Comparison of ENCODE assay signal across 21 cellular contexts in the genomic region with DNA sequence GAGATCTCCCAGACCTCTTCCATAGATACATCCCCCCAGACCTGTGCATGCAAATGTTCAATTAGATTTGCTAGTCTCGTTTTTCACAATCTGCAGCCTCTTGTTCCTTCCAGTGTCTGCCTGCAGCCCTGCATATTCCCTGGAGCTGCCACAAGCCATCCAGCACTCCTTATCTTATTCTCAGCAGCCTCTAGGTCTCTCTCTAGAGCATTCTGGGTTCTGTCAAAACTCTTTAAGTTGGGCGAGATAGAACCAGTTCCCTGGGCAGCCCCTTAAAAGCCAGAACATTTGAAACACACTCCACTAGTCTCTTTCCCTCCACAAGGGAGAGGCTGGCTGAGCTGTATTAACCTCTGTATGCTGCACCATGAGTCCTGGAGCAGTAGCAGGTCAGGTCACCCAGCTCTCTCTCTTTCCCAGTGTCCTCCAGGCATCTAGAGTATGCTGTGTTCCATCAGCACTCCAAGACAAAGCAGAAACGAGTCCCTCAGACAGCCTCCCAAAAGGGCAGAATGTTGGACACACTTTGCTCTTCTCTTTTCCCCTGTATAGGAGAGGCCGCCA. TPM values are rescaled to one million over a fixed set of nuclear protein-coding genes. Genes with fewer than 3 reads are reported as not detected.
DNase-seq lines count a peak whose midpoint lies in the region; FAIRE-seq and TF ChIP-seq lines count a peak whose summit lies in the region.
"Had no signal": no experiment of that assay in that cellular context is flagged by ENCODE, and none has a peak within 500 bp of the region (broad histone marks: within the 10 kb centered on the region; RNA-seq: fewer than 3 reads in every experiment).

No MANE protein-coding gene starts in this region.

- 87% methylated on average over 4 of the region's 4 CpGs; no CpG with 5 or more reads in 1 of the 2 experiments for WGBS in H1 (ENCODE audit: extremely low coverage in 1 of 2, insufficient coverage in 1 of 2, insufficient read length in 1 of 2, insufficient replicate concordance in 2 of 2, low coverage in 1 of 2, low lambda C conversion rate in 2 of 2, missing lambda C conversion rate in 1 of 2), 2 experiments
- no CpG with 5 or more reads among the region's 4 CpGs for WGBS in trophoblast cell (ENCODE audit: extremely low coverage, insufficient coverage, insufficient read length)

- CTCF ChIA-PET in activated naive CD4-positive, alpha-beta T cell treated with anti-CD3 and anti-CD28 coated beads, Interleukin-2, amount 10 ng/mL, durations not matched to agents 7 days and 5 days (lab: Charles Lee): no interaction called here
- CTCF ChIA-PET in activated naive CD4-positive, alpha-beta T cell treated with anti-CD3 and anti-CD28 coated beads for 36 hours (lab: Charles Lee): no interaction called here
- CTCF ChIA-PET in H1 (lab: Charles Lee; ENCODE audit: partially characterized antibody): interaction anchor here (0.5 to 1.3 kb wide), 2 partner anchors 20 to 190 kb away, joined by 3 to 4 read pairs; no protein-coding TSS in a partner anchor

- H4K91ac ChIP-seq in H1 (replicated peaks; ENCODE audit: insufficient read length, low read length) (no peak overlapping the region), trophoblast cell (ENCODE audit: low read depth, low read length) (peak overlapping the region; percentile 88)

- H3K36me3 ChIP-seq in H1 (ENCODE audit: control insufficient read depth in 2 of 4, insufficient read depth in 4 of 4, low read length in 3 of 4) (peaks cover 0 to 10% (median 1%) of the 10 kb centered on the region in 4 experiments; a peak in 5 of 8 replicates), trophoblast cell (ENCODE audit: control insufficient read depth in 1 of 2, insufficient read depth in 2 of 2, low read length in 2 of 2) (peaks cover 7 to 18% of the 10 kb centered on the region in 2 experiments)

- H4K12ac ChIP-seq in trophoblast cell (ENCODE audit: low read depth, low read length): no peak overlapping the region

- H2BK12ac ChIP-seq in H1 (ENCODE audit: low read depth, low read length) (no peak overlapping the region), trophoblast cell (ENCODE audit: low read length) (no peak overlapping the region)

- H3K4ac ChIP-seq in H1 (replicated peaks; ENCODE audit: insufficient read length, low read depth, low read length): no peak overlapping the region
- H3K4ac ChIP-seq in trophoblast cell (ENCODE audit: low read depth, low read length): no peak overlapping the region

- TF ChIP-seq RAD21 in H1 (IDR thresholded peaks at IDR 0.05 in 1 of 2, conservative IDR thresholded peaks at IDR 0.05 in 1 of 2; ENCODE audit: low read depth in 2 of 2, low read length in 2 of 2): no peak

- H3K23ac ChIP-seq in H1 (ENCODE audit: insufficient read length) (no peak overlapping the region), trophoblast cell (ENCODE audit: low read length) (no peak overlapping the region)

- H3K9me3 Mint-ChIP-seq in activated naive CD4-positive, alpha-beta T cell treated with anti-CD3 and anti-CD28 coated beads, Interleukin-2, amount 10 ng/mL, durations not matched to agents 7 days and 5 days: peaks cover 2% of the 10 kb centered on the region
- peaks cover 15% of the 10 kb centered on the region for H3K9me3 Mint-ChIP-seq in activated naive CD4-positive, alpha-beta T cell treated with anti-CD3 and anti-CD28 coated beads for 36 hours
- H3K9me3 Mint-ChIP-seq: HFFc6 had no signal

- H3K14ac ChIP-seq in H1 (ENCODE audit: insufficient read length) (no peak overlapping the region), trophoblast cell (ENCODE audit: low read length) (no peak overlapping the region)

- intact Hi-C loops in activated naive CD4-positive, alpha-beta T cell treated with anti-CD3 and anti-CD28 coated beads for 36 hours (cut with micrococcal nuclease): no loop called here

- no peaks in the 10 kb centered on the region for H3K9me3 ChIP-seq in H1 (ENCODE audit: insufficient read depth in 2 of 2, low read depth in 1 of 2, low read length in 1 of 2)
- H3K9me3 ChIP-seq in trophoblast cell (ENCODE audit: insufficient read depth, low read depth, low read length): peaks cover 1% of the 10 kb centered on the region
- H3K9me3 ChIP-seq: A549, Caco-2 had no signal

- no peak for DNase-seq in activated naive CD4-positive, alpha-beta T cell treated with anti-CD3 and anti-CD28 coated beads, Interleukin-2, amount 10 ng/mL, durations not matched to agents 7 days and 5 days
- no peak for DNase-seq in activated naive CD4-positive, alpha-beta T cell treated with anti-CD3 and anti-CD28 coated beads for 36 hours
- DNase-seq in SK-N-DZ (ENCODE audit: low spot score) (peak; percentile 79), H1 (ENCODE audit: low read depth in 1 of 2, low spot score in 2 of 2) (no peak), trophoblast cell (no peak), HPDE6-E6E7 (ENCODE audit: extremely low spot score) (no peak), GM20000 (ENCODE audit: low spot score) (no peak)
- DNase-seq: AML-193; Caco-2; CD4-positive, alpha-beta T cell; GDM1; HCEC 1CT; HFFc6; IMR-90 had no signal

- no peak for TF ChIP-seq POLR2A in H1 (IDR thresholded peaks at IDR 0.05; ENCODE audit: control extremely low read depth in 1 of 2, low read depth in 2 of 2, low read length in 2 of 2)

- H3K36me3 Mint-ChIP-seq in activated naive CD4-positive, alpha-beta T cell treated with anti-CD3 and anti-CD28 coated beads, Interleukin-2, amount 10 ng/mL, durations not matched to agents 7 days and 5 days: peaks cover 65% of the 10 kb centered on the region
- H3K36me3 Mint-ChIP-seq in activated naive CD4-positive, alpha-beta T cell treated with anti-CD3 and anti-CD28 coated beads for 36 hours (ENCODE audit: low read depth): peaks cover 42% of the 10 kb centered on the region

- H3K56ac ChIP-seq in H1 (replicated peaks; ENCODE audit: insufficient read length, low read depth, low read length): no peak overlapping the region

- TF ChIP-seq CTCF in H1 (IDR thresholded peaks at IDR 0.05; ENCODE audit: control extremely low read depth in 1 of 3, insufficient read depth in 1 of 3, low read depth in 1 of 3, low read length in 3 of 3): no peak
- TF ChIP-seq CTCF in GM20000 (IDR thresholded peaks at IDR 0.05; ENCODE audit: extremely low read depth, missing control alignments): no peak

- H2BK5ac ChIP-seq in H1 (ENCODE audit: low read depth, low read length): no peak overlapping the region
- peak overlapping the region; percentile 54 for H2BK5ac ChIP-seq in trophoblast cell (ENCODE audit: low read depth, low read length, poor library complexity)

- peaks cover 0 to 8% (median 2%) of the 10 kb centered on the region in 4 experiments; a peak in 3 of 7 replicates for H3K4me1 ChIP-seq in H1 (replicated peaks in 1 of 4; ENCODE audit: control insufficient read depth in 3 of 4, insufficient read depth in 4 of 4, low read length in 3 of 4)
- peaks cover 14 to 22% of the 10 kb centered on the region in 2 experiments for H3K4me1 ChIP-seq in trophoblast cell (ENCODE audit: control insufficient read depth in 1 of 2, insufficient read depth in 2 of 2, low read length in 2 of 2)
- H3K4me1 ChIP-seq: A549, Caco-2 had no signal

- H3K27me3 Mint-ChIP-seq in activated naive CD4-positive, alpha-beta T cell treated with anti-CD3 and anti-CD28 coated beads, Interleukin-2, amount 10 ng/mL, durations not matched to agents 7 days and 5 days: no peaks in the 10 kb centered on the region
- no peaks in the 10 kb centered on the region for H3K27me3 Mint-ChIP-seq in activated naive CD4-positive, alpha-beta T cell treated with anti-CD3 and anti-CD28 coated beads for 36 hours (ENCODE audit: low read depth)
- H3K27me3 Mint-ChIP-seq: CD4-positive, alpha-beta T cell had no signal

- H3K4me2 ChIP-seq in H1 (ENCODE audit: insufficient read depth in 1 of 2, low read depth in 2 of 2, low read length in 2 of 2): no peak overlapping the region
- no peak overlapping the region for H3K4me2 ChIP-seq in trophoblast cell (ENCODE audit: low read length)
- H3K4me2 ChIP-seq: A549 had no signal

- H3K4me3 Mint-ChIP-seq in activated naive CD4-positive, alpha-beta T cell treated with anti-CD3 and anti-CD28 coated beads, Interleukin-2, amount 10 ng/mL, durations not matched to agents 7 days and 5 days: no peak overlapping the region
- H3K4me3 Mint-ChIP-seq in activated naive CD4-positive, alpha-beta T cell treated with anti-CD3 and anti-CD28 coated beads for 36 hours: no peak overlapping the region
- H3K4me3 Mint-ChIP-seq: CD4-positive, alpha-beta T cell; HFFc6 had no signal

- no peak overlapping the region for H2BK20ac ChIP-seq in H1 (ENCODE audit: low read length)

- H3K4me1 Mint-ChIP-seq in activated naive CD4-positive, alpha-beta T cell treated with anti-CD3 and anti-CD28 coated beads, Interleukin-2, amount 10 ng/mL, durations not matched to agents 7 days and 5 days: no peaks in the 10 kb centered on the region
- no peaks in the 10 kb centered on the region for H3K4me1 Mint-ChIP-seq in activated naive CD4-positive, alpha-beta T cell treated with anti-CD3 and anti-CD28 coated beads for 36 hours (ENCODE audit: low read depth)

- H4K8ac ChIP-seq in H1 (ENCODE audit: extremely low read depth, insufficient read depth, low read length) (no peak overlapping the region), trophoblast cell (ENCODE audit: low read depth, low read length) (no peak overlapping the region)

- H2AFZ ChIP-seq in H1 (ENCODE audit: low read length): no peak overlapping the region
- no peak overlapping the region for H2AFZ ChIP-seq in trophoblast cell (ENCODE audit: insufficient read depth, low read length, poor library complexity)

- no peak for TF ChIP-seq EP300 in H1 (IDR thresholded peaks at IDR 0.05; ENCODE audit: borderline replicate concordance in 1 of 2, low read depth in 2 of 2, low read length in 2 of 2)

- H2AK5ac ChIP-seq in H1 (ENCODE audit: low read depth, low read length): no peak overlapping the region
- no peak overlapping the region for H2AK5ac ChIP-seq in trophoblast cell (ENCODE audit: low read length)

- no peaks in the 10 kb centered on the region for H3K79me1 ChIP-seq in H1 (ENCODE audit: low read depth, low read length)
- H3K79me1 ChIP-seq in trophoblast cell (ENCODE audit: low read length): peaks cover 9% of the 10 kb centered on the region

- 0 out of 2 replicates have a peak overlapping the region, but pooled peaks have one; percentile 9 for H3K18ac ChIP-seq in H1 (ENCODE audit: extremely low read depth, low read length)
- no peak overlapping the region for H3K18ac ChIP-seq in trophoblast cell (ENCODE audit: low read length)

- H2BK120ac ChIP-seq in H1 (replicated peaks; ENCODE audit: low read depth, low read length): peak overlapping the region; percentile 18
- no peak overlapping the region for H2BK120ac ChIP-seq in trophoblast cell (ENCODE audit: insufficient read depth, low read length, poor library complexity)

- H3K27me3 ChIP-seq in H1 (replicated peaks in 1 of 4; ENCODE audit: control insufficient read depth in 3 of 4, extremely low read depth in 1 of 4, insufficient read depth in 3 of 4, low read length in 3 of 4) (no peaks in the 10 kb centered on the region), trophoblast cell (ENCODE audit: insufficient read depth, low read length) (no peaks in the 10 kb centered on the region)

- H3K27ac ChIP-seq in H1 (ENCODE audit: low read depth, low read length) (no peak overlapping the region), trophoblast cell (ENCODE audit: low read depth, low read length) (peak overlapping the region; percentile 77)
- H3K27ac ChIP-seq: 22Rv1, A549, C4-2B, HL-60 had no signal

- H4K20me1 ChIP-seq in H1 (replicated peaks in 1 of 2; ENCODE audit: control insufficient read depth in 1 of 2, insufficient read depth in 2 of 2, low read length in 2 of 2): no peaks in the 10 kb centered on the region

- no peak for FAIRE-seq in H1 (lab: Jason Lieb, UNC)
- FAIRE-seq: A549, D721Med, GM12892, HTR-8/SVneo had no signal

- H3K4me3 ChIP-seq in H1 (ENCODE audit: extremely low read depth in 1 of 4, insufficient read depth in 2 of 4, low read depth in 3 of 4, low read length in 4 of 4) (no peak overlapping the region), trophoblast cell (ENCODE audit: low read depth, low read length) (no peak overlapping the region)
- H3K4me3 ChIP-seq: A549 had no signal

- no peak overlapping the region for H2BK15ac ChIP-seq in H1 (ENCODE audit: low read length)

- no peak overlapping the region for H3K9ac ChIP-seq in H1 (replicated peaks in 1 of 4; ENCODE audit: extremely low read depth in 1 of 4, low read depth in 3 of 4, low read length in 3 of 4)
- no peak overlapping the region for H3K9ac ChIP-seq in trophoblast cell (ENCODE audit: low read length)

- H3K79me2 ChIP-seq in H1 (ENCODE audit: control insufficient read depth in 1 of 2, insufficient read depth in 2 of 2, low read length in 2 of 2) (no peaks in the 10 kb centered on the region), trophoblast cell (ENCODE audit: control insufficient read depth, insufficient read depth, low read length, poor library complexity) (no peaks in the 10 kb centered on the region)

- H4K5ac ChIP-seq in H1 (ENCODE audit: insufficient read length, low read depth, low read length): no peak overlapping the region

- no peaks in the 10 kb centered on the region for H3K23me2 ChIP-seq in H1 (ENCODE audit: low read depth, low read length)

- POLR2A ChIA-PET in H1 (lab: Charles Lee; ENCODE audit: partially characterized antibody): no interaction called here

- peak overlapping the region; percentile 24 for H3K27ac Mint-ChIP-seq in activated naive CD4-positive, alpha-beta T cell treated with anti-CD3 and anti-CD28 coated beads, Interleukin-2, amount 10 ng/mL, durations not matched to agents 7 days and 5 days
- H3K27ac Mint-ChIP-seq in activated naive CD4-positive, alpha-beta T cell treated with anti-CD3 and anti-CD28 coated beads for 36 hours: no peak overlapping the region
- H3K27ac Mint-ChIP-seq: CD4-positive, alpha-beta T cell; HFFc6 had no signal

RNA-seq across cellular contexts. Expression of gene MCM10, which starts 20.6 kb away (rescaled TPM):
- 10 to 100 TPM; 76.9 to 81.1 TPM for total RNA-seq in activated naive CD4-positive, alpha-beta T cell treated with anti-CD3 and anti-CD28 coated beads for 36 hours
- polyA plus RNA-seq in SK-N-DZ (2014; cell fraction: cytosol; rRNA removed): 43.0 and 49.5 TPM in 2 replicates
- 33.8 and 36.0 TPM in 2 replicates for polyA plus RNA-seq in SK-N-DZ (2014; cell fraction: nucleus; rRNA removed)
- 59.0 and 60.3 TPM in 2 replicates for total RNA-seq in H1 (2021; fragmentation: NEBNext Ultra II Directional; extraction: Animal tissue kit (Norgen Biotek cat#: 25700))
- polyA plus RNA-seq in H1 (2011; rRNA removed): 6.8 and 9.8 TPM in 2 replicates
- 16.0 TPM for polyA plus RNA-seq in H1 (2011; cell fraction: cytosol; rRNA removed)
- polyA plus RNA-seq in H1 (2011; cell fraction: nucleus; rRNA removed): 16.2 TPM
- polyA plus RNA-seq in H1 (2012, experiment 1 of 2): 25.3 to 39.9 TPM (median 30.4 TPM) in 4 replicates
- 1.5 TPM for polyA plus RNA-seq in H1 (2012, experiment 2 of 2)
- polyA plus RNA-seq in H1 (2013, experiment 1 of 2): 26.6 TPM
- polyA plus RNA-seq in H1 (2013, experiment 2 of 2): 27.4 TPM
- polyA minus RNA-seq in H1 (2011; rRNA and poly(A)+ RNA removed): 26.6 and 30.2 TPM in 2 replicates
- polyA minus RNA-seq in H1 (2011; cell fraction: cytosol; rRNA and poly(A)+ RNA removed): 21.7 TPM
- 51.6 TPM for polyA minus RNA-seq in H1 (2011; cell fraction: nucleus; rRNA and poly(A)+ RNA removed)
- polyA plus RNA-seq in trophoblast cell (2013): 12.6 and 14.3 TPM in 2 replicates

RNA-seq across cellular contexts. Expression of gene OPTN, which starts 40.7 kb away (rescaled TPM):
- total RNA-seq in activated naive CD4-positive, alpha-beta T cell treated with anti-CD3 and anti-CD28 coated beads for 36 hours: 10 to 100 TPM; 39.7 to 43.8 TPM
- 2.6 and 3.4 TPM in 2 replicates for polyA plus RNA-seq in SK-N-DZ (2014; cell fraction: cytosol; rRNA removed)
- polyA plus RNA-seq in SK-N-DZ (2014; cell fraction: nucleus; rRNA removed): 1.4 and 2.2 TPM in 2 replicates
- total RNA-seq in H1 (2021; fragmentation: NEBNext Ultra II Directional; extraction: Animal tissue kit (Norgen Biotek cat#: 25700)): 17.7 and 20.1 TPM in 2 replicates
- polyA plus RNA-seq in H1 (2011; rRNA removed): 4.8 and 7.2 TPM in 2 replicates
- 9.7 TPM for polyA plus RNA-seq in H1 (2011; cell fraction: cytosol; rRNA removed)
- polyA plus RNA-seq in H1 (2011; cell fraction: nucleus; rRNA removed): 14.6 TPM
- polyA plus RNA-seq in H1 (2012, experiment 1 of 2): 21.9 to 32.7 TPM (median 27.6 TPM) in 4 replicates
- 1.1 TPM for polyA plus RNA-seq in H1 (2012, experiment 2 of 2)
- polyA plus RNA-seq in H1 (2013, experiment 1 of 2): 4.4 TPM
- 4.3 TPM for polyA plus RNA-seq in H1 (2013, experiment 2 of 2)
- 4.4 and 9.6 TPM in 2 replicates for polyA minus RNA-seq in H1 (2011; rRNA and poly(A)+ RNA removed)
- 7.4 TPM for polyA minus RNA-seq in H1 (2011; cell fraction: cytosol; rRNA and poly(A)+ RNA removed)
- 16.2 TPM for polyA minus RNA-seq in H1 (2011; cell fraction: nucleus; rRNA and poly(A)+ RNA removed)
- polyA plus RNA-seq in trophoblast cell (2013): 28.7 and 29.8 TPM in 2 replicates
